Comparison of ENCODE assay signal across 21 cellular contexts in genomic region chr20:9072741-9073310, GRCh38. TPM values are rescaled to one million over a fixed set of nuclear protein-coding genes. Genes with fewer than 3 reads are reported as not detected.
A peak's percentile ranks its signal among the peaks of the same experiment; 100 is the strongest.
DNase-seq lines count a peak whose midpoint lies in the region; ATAC-seq and TF ChIP-seq lines count a peak whose summit lies in the region.
"Had no signal": no experiment of that assay in that cellular context is flagged by ENCODE, and none has a peak within 500 bp of the region (broad histone marks: within the 10 kb centered on the region; RNA-seq: fewer than 3 reads in every experiment).

No MANE protein-coding gene starts in this region.

- no peak for TF ChIP-seq POLR2A in heart left ventricle (IDR thresholded peaks at IDR 0.05)
- TF ChIP-seq POLR2A in gastroesophageal sphincter (IDR thresholded peaks at IDR 0.05): no peak

- no peak for TF ChIP-seq CTCF in heart left ventricle (IDR thresholded peaks at IDR 0.05)
- no peak for TF ChIP-seq CTCF in type B pancreatic cell (conservative IDR thresholded peaks at IDR 0.05)
- no peak for TF ChIP-seq CTCF in gastroesophageal sphincter (IDR thresholded peaks at IDR 0.05)

- H3K36me3 ChIP-seq in heart left ventricle (no peaks in the 10 kb centered on the region), gastroesophageal sphincter (no peaks in the 10 kb centered on the region)
- H3K36me3 ChIP-seq: left lung, tibial nerve had no signal

- H3K9me3 ChIP-seq in heart left ventricle (no peaks in the 10 kb centered on the region), gastroesophageal sphincter (no peaks in the 10 kb centered on the region)
- H3K9me3 ChIP-seq: left lung, tibial nerve had no signal

- peaks cover 4% of the 10 kb centered on the region for H3K27me3 Mint-ChIP-seq in type B pancreatic cell

- no peaks in the 10 kb centered on the region for H3K36me3 Mint-ChIP-seq in type B pancreatic cell
- H3K36me3 Mint-ChIP-seq: stimulated activated memory B cell treated with anti-CD40 and anti-IgM and Interleukin-4, amounts not matched to agents 10 μg/mL and 1 μg/mL and 100 μg/mL, for 72 hours had no signal

- TF ChIP-seq EP300 in gastroesophageal sphincter (IDR thresholded peaks at IDR 0.05): no peak

- no peak for ATAC-seq in heart left ventricle
- no peak for ATAC-seq in left cardiac atrium
- ATAC-seq in GM21529 (IDR thresholded peaks at IDR 0.05; ENCODE audit: unreplicated experiment): no peak
- no peak for ATAC-seq in gastroesophageal sphincter
- ATAC-seq: activated naive CD8-positive, alpha-beta T cell treated with anti-CD3 and anti-CD28 coated beads, Interleukin-2, amount 50 U/mL, for 24 hours; HCT116; left lung; stimulated activated memory B cell treated with anti-CD40 and anti-IgM and Interleukin-4, amounts not matched to agents 10 μg/mL and 1 μg/mL and 100 μg/mL, for 72 hours had no signal

- peaks cover 25% of the 10 kb centered on the region for H3K4me1 Mint-ChIP-seq in type B pancreatic cell (ENCODE audit: unreplicated experiment)
- H3K4me1 Mint-ChIP-seq: stimulated activated memory B cell treated with anti-CD40 and anti-IgM and Interleukin-4, amounts not matched to agents 10 μg/mL and 1 μg/mL and 100 μg/mL, for 72 hours had no signal

- H3K4me1 ChIP-seq in heart left ventricle (peaks cover 0 to 76% (median 50%) of the 10 kb centered on the region in 12 donors), gastroesophageal sphincter (peaks cover 0 to 61% (median 5%) of the 10 kb centered on the region in 3 donors)

- peak overlapping the region; percentile 59 for H3K4me3 Mint-ChIP-seq in type B pancreatic cell
- H3K4me3 Mint-ChIP-seq: activated naive CD8-positive, alpha-beta T cell treated with anti-CD3 and anti-CD28 coated beads, Interleukin-2, amount 50 U/mL, for 24 hours; CD14-positive monocyte; naive B cell; stimulated activated memory B cell treated with anti-CD40 and anti-IgM and Interleukin-4, amounts not matched to agents 10 μg/mL and 1 μg/mL and 100 μg/mL, for 72 hours had no signal

- H3K27ac Mint-ChIP-seq in type B pancreatic cell: no peak overlapping the region
- H3K27ac Mint-ChIP-seq: activated naive CD8-positive, alpha-beta T cell treated with anti-CD3 and anti-CD28 coated beads, Interleukin-2, amount 50 U/mL, for 24 hours; activated T-helper 2 cell treated with anti-CD3 and anti-CD28 coated beads, Interferon-gamma antibody, Interleukin-2, Interleukin-4, amounts not matched to agents 10 μg/mL and 5 μg/mL and 100 μg/mL, durations not matched to agents 14 hours and 24 hours and 36 hours; CD14-positive monocyte; naive B cell; progenitor cell of endocrine pancreas; stimulated activated memory B cell treated with anti-CD40 and anti-IgM and Interleukin-4, amounts not matched to agents 10 μg/mL and 1 μg/mL and 100 μg/mL, for 72 hours had no signal

- no peaks in the 10 kb centered on the region for H3K9me3 Mint-ChIP-seq in type B pancreatic cell
- H3K9me3 Mint-ChIP-seq: activated T-helper 2 cell treated with anti-CD3 and anti-CD28 coated beads, Interferon-gamma antibody, Interleukin-2, Interleukin-4, amounts not matched to agents 10 μg/mL and 5 μg/mL and 100 μg/mL, durations not matched to agents 14 hours and 24 hours and 36 hours had no signal

- H3K4me3 ChIP-seq in heart left ventricle (no peak overlapping the region), gastroesophageal sphincter (no peak overlapping the region)
- H3K4me3 ChIP-seq: dorsolateral prefrontal cortex, left lung, tibial nerve had no signal

- DNase-seq in heart left ventricle (no peak), left cardiac atrium (no peak), SK-MEL-5 (ENCODE audit: low read depth, low spot score) (peak; percentile 96), iPS-NIHi7 (ENCODE audit: extremely low spot score) (peak; percentile 31), type B pancreatic cell (ENCODE audit: extremely low spot score, unreplicated experiment) (no peak), T1000 (lab: John Stamatoyannopoulos, UW) (no peak)
- DNase-seq: activated naive CD8-positive, alpha-beta T cell treated with anti-CD3 and anti-CD28 coated beads, Interleukin-2, amount 50 U/mL, for 24 hours; DMS79 treated with DMSO at 0.1 percent for 48 hours; dorsolateral prefrontal cortex; hypothalamus; left lung; naive B cell; T-helper 2 cell had no signal

- intact Hi-C loops in heart left ventricle (cut with DNase I): loop anchor here in 9 of 10 donors (5.0 to 10.0 kb wide), 7 partner anchors 39 to 282 kb away; no protein-coding TSS in a partner anchor
- intact Hi-C loops in left cardiac atrium (cut with DNase I): loop anchor here in 1 of 2 donors (10.0 kb wide), 1 partner anchor 282 kb away; no protein-coding TSS in a partner anchor

- 32 to 44% (median 41%) methylated on average over 3 of the region's 3 CpGs for WGBS in heart left ventricle, 4 donors
- 62 to 69% methylated on average over 1 to 3 of the region's 3 CpGs for WGBS in gastroesophageal sphincter (ENCODE audit: low coverage in 1 of 2), 2 donors

- H3K27me3 ChIP-seq in heart left ventricle (peaks cover 0 to 15% (median 0%) of the 10 kb centered on the region in 9 donors), gastroesophageal sphincter (no peaks in the 10 kb centered on the region)
- H3K27me3 ChIP-seq: tibial nerve had no signal

- in situ Hi-C loops in SK-MEL-5 (cut with HindIII; ENCODE audit: low pct_unique_long_range_greater_than_20kb, low sequenced_read_pairs): no loop called here

- H3K27ac ChIP-seq in heart left ventricle: peak overlapping the region in 7 of 12 donors; percentile 2 to 97 (median 19)
- H3K27ac ChIP-seq in gastroesophageal sphincter: no peak overlapping the region
- H3K27ac ChIP-seq: left lung had no signal

RNA-seq across cellular contexts. Expression of gene PLCB4, which starts 3.9 kb away (rescaled TPM):
- 10 to 100 TPM; 14.7 to 31.8 (median 18.6) TPM for total RNA-seq in heart left ventricle
- polyA plus RNA-seq in heart left ventricle: 1 to 10 TPM; 8.4 TPM
- 10 to 100 TPM; 29.7 to 33.4 TPM for total RNA-seq in left cardiac atrium
- 15.8 and 16.1 TPM in 2 replicates for total RNA-seq in SK-MEL-5 (2014; rRNA removed; shearing (Covaris generic))
- 9.3 and 10.8 TPM in 2 replicates for polyA plus RNA-seq in SK-MEL-5 (2015; cell fraction: cytosol; rRNA removed)
- 46.6 and 55.2 TPM in 2 replicates for polyA plus RNA-seq in SK-MEL-5 (2015; cell fraction: nucleus; rRNA removed)
- 8.7 and 21.2 TPM in 2 replicates for total RNA-seq in type B pancreatic cell (ENCODE audit: low replicate concordance)
- total RNA-seq in gastroesophageal sphincter: 100 to 1,000 TPM in 1 of 4 donors, 10 to 100 TPM in 3; 21.9 to 109 (median 59.1) TPM
- total RNA-seq: activated T-helper 2 cell treated with anti-CD3 and anti-CD28 coated beads, Interferon-gamma antibody, Interleukin-2, Interleukin-4, amounts not matched to agents 10 μg/mL and 5 μg/mL and 100 μg/mL, durations not matched to agents 14 hours and 24 hours and 36 hours had no signal
- polyA plus RNA-seq: CD14-positive monocyte had no signal

Comparison
In these comparisons a context has a peak if more than half of its experiments do, and no peak if none do; other contexts are left out.
1. DNase-seq: peak in SK-MEL-5 (single experiment) and iPS-NIHi7 (single experiment); none in heart left ventricle (0 of 5), left cardiac atrium (single experiment), type B pancreatic cell (single experiment) and T1000 (single experiment).
2. H3K27ac ChIP-seq: peak in heart left ventricle (7 of 12); none in gastroesophageal sphincter (0 of 4).